In genomic region chr11:35856259-35856658, GRCh38 we compare ENCODE assay signal across 22 cellular contexts.
"Had no signal": no experiment of that assay in that cellular context is flagged by ENCODE, and none has a peak within 500 bp of the region (broad histone marks: within the 10 kb centered on the region; RNA-seq: fewer than 3 reads in every experiment).

No MANE protein-coding gene starts in this region.

- H3K4me3 ChIP-seq: colonic mucosa, esophagus squamous epithelium, gastrocnemius medialis, heart right ventricle, left lung, lower lobe of right lung, mucosa of descending colon had no signal

- H3K4me1 ChIP-seq: colonic mucosa, esophagus squamous epithelium, gastrocnemius medialis, lower lobe of right lung had no signal

- H3K27me3 ChIP-seq: colonic mucosa, esophagus squamous epithelium, gastrocnemius medialis, heart right ventricle, left lung had no signal

- H3K27ac ChIP-seq: colonic mucosa, esophagus squamous epithelium, gastrocnemius medialis, heart right ventricle, left lung, lower lobe of right lung had no signal

- DNase-seq: colonic mucosa; cortex of kidney; effector CD8-positive, alpha-beta T cell; effector memory CD8-positive, alpha-beta T cell; endodermal cell; esophagus squamous epithelium; foreskin fibroblast; foreskin melanocyte; gastrocnemius medialis; glutamatergic neuron; heart right ventricle; hippocampal formation; left cardiac atrium; left lung; left ventricle myocardium superior; lower lobe of right lung; mesenchymal stem cell; mucosa of descending colon; naive B cell had no signal

- FAIRE-seq: endometrium, islet of Langerhans, keratinocyte had no signal

- H3K36me3 ChIP-seq: colonic mucosa, esophagus squamous epithelium, gastrocnemius medialis, heart right ventricle, left lung, lower lobe of right lung had no signal

- ATAC-seq: effector memory CD8-positive, alpha-beta T cell; gastrocnemius medialis; heart right ventricle; left cardiac atrium; left lung; left ventricle myocardium superior; lower lobe of right lung; mucosa of descending colon had no signal

- H3K9me3 ChIP-seq: colonic mucosa, esophagus squamous epithelium, gastrocnemius medialis, heart right ventricle, left lung, lower lobe of right lung, mucosa of descending colon had no signal
